ENCODE assay signal across 8 cellular contexts in the genomic region with DNA sequence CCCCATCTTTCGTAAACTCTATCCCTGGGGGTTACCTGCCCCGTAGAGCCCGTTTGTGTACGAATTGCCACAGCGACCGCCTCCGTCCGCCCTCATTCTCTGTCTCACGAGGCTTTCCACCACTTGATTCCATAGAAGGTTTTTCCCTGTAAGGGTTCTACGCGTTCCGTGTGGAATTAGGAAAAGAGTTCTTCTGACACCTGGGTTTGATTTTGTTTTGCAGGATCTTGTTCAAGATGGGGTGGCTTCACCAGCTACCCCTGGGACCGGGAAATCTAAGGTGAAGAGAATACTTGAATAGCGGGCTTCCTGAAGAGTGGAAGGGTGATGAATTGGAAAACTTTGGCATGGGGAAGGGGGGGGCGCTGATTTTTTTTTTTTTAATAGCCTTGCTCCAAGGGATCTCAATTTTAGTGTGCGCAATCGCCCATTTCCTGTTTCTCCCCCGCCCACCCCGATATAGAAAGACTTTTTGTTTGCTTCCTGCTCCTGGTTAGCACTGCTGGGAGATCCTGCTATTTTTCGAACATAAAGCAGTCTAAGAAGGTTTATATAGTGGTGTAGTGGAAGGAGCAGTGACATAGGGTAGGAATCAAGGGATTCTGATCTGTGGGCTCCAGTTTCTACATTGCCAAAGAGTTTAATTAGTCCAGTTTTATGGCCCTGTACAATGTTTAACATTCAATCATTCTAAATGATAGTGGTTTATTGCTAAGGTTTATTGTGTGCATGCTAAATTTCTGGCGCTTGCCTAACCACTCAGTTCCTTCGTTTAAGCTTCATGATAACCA. TPM values are rescaled to one million over a fixed set of nuclear protein-coding genes. Genes with fewer than 3 reads are reported as not detected.
DNase-seq lines count a peak whose midpoint lies in the region; ATAC-seq and TF ChIP-seq lines count a peak whose summit lies in the region.

No MANE protein-coding gene starts in this region.

- H3K4me1 Mint-ChIP-seq in CD14-positive monocyte = peaks cover 18% of the 10 kb centered on the region

- peaks cover 0 to 1% (median 0%) of the 10 kb centered on the region in 3 donors for H3K27me3 Mint-ChIP-seq in CD14-positive monocyte (ENCODE audit: low read depth in 3 of 3)

- H3K4me3 ChIP-seq in iPS-11a (ENCODE audit: low read depth, low read length) (peak overlapping the region; percentile 91), skeletal muscle cell (ENCODE audit: low read depth, low read length) (peak overlapping the region; percentile 91)

- peak overlapping the region; percentile 73 for H3K27ac ChIP-seq in angular gyrus (ENCODE audit: low read depth, low read length)

- no peaks in the 10 kb centered on the region for H3K9me3 Mint-ChIP-seq in CD14-positive monocyte

- peak; percentile 42 for ATAC-seq in GM18907 (IDR thresholded peaks at IDR 0.05; ENCODE audit: unreplicated experiment)
- ATAC-seq in HG03175 (IDR thresholded peaks at IDR 0.05; ENCODE audit: unreplicated experiment) = peak; percentile 40

- TF ChIP-seq CTCF in CD14-positive monocyte (IDR thresholded peaks at IDR 0.05) = no peak

- intact Hi-C loops in CD14-positive monocyte (cut with micrococcal nuclease) = loop anchor here (5.0 to 10.0 kb wide), 2 partner anchors 83 to 85 kb away; partner anchors contain the start of gene LIMS1 (in 2 of the 2)

- H3K27ac Mint-ChIP-seq in CD14-positive monocyte = peak overlapping the region; percentile 92 to 99 (median 99)

- no peak for DNase-seq in CD14-positive monocyte (ENCODE audit: low spot score)
- peak; percentile 65 for DNase-seq in OCI-M1 (lab: John Stamatoyannopoulos, UW)
- DNase-seq in skeletal muscle cell (ENCODE audit: low read depth) = no peak
- no peak for DNase-seq in GM19240 (ENCODE audit: insufficient read length, low spot score)

- H3K36me3 Mint-ChIP-seq in CD14-positive monocyte = peaks cover 26 to 35% of the 10 kb centered on the region in 2 donors

- H3K4me3 Mint-ChIP-seq in CD14-positive monocyte = peak overlapping the region; percentile 92 to 97

RNA-seq across cellular contexts. Expression of gene GCC2, which starts 0.6 kb away (rescaled TPM):
- polyA plus RNA-seq in CD14-positive monocyte = 10 to 100 TPM in 1 of 2 donors, 1 to 10 TPM in 1; 6.0 to 13.7 TPM
